In the genomic region with DNA sequence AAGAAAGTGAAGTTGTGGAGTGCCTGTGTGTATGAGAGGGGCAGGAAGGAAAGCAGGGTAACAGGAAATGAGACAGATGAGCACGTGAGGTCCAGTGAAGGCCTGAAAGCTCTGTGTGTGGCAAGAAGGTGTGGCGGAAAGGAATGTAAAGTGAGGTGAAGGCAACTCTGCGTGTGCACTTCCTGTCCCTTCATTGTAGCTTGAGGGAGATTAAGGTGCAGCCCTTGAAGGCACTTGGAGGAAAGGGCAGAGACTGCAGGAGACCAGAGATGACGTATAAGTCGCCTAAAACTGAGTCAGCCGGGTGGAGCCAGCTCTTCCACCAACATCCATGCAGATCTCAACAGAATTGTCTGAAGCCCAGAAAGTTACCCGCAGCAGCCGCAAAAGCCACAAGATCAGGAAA, we compare ENCODE assay signal across 15 cellular contexts. TPM values are rescaled to one million over a fixed set of nuclear protein-coding genes. Genes with fewer than 3 reads are reported as not detected.
DNase-seq lines count a peak whose midpoint lies in the region; ATAC-seq, FAIRE-seq and TF ChIP-seq lines count a peak whose summit lies in the region.
"Not testable (repeated sequence)": the region's sequence is repeated elsewhere in the genome, so short reads cannot be mapped to it uniquely, and the experiment has no call there.
"Had no signal": no experiment of that assay in that cellular context is flagged by ENCODE, and none has a peak within 500 bp of the region (broad histone marks: within the 10 kb centered on the region; RNA-seq: fewer than 3 reads in every experiment).

No MANE protein-coding gene starts in this region.

- dilution Hi-C loops in keratinocyte (cut with MboI; ENCODE audit: extremely low pct_ligation_motif_present, low sequenced_read_pairs): not testable (repeated sequence)

- FAIRE-seq in keratinocyte (lab: Jason Lieb, UNC): peak; percentile 100

- not testable (repeated sequence) for H3K4me1 ChIP-seq in RWPE2 (ENCODE audit: insufficient read depth, poor library complexity, severe bottlenecking)
- peaks cover 11% of the 10 kb centered on the region for H3K4me1 ChIP-seq in keratinocyte (ENCODE audit: control insufficient read depth, extremely low read depth, insufficient read depth, low read length)

- not testable (repeated sequence) for H3K36me3 Mint-ChIP-seq in activated CD4-positive, alpha-beta T cell treated with anti-CD3 and anti-CD28 coated beads, Interleukin-2, amount 10 ng/mL, durations not matched to agents 24 days and 14 days (ENCODE audit: low read depth); central memory CD8-positive, alpha-beta T cell (ENCODE audit: insufficient read depth); type B pancreatic cell

- H3K79me2 ChIP-seq in keratinocyte (ENCODE audit: control insufficient read depth, insufficient read depth, low read length): not testable (repeated sequence)

- not testable (repeated sequence) for H3K27ac Mint-ChIP-seq in activated CD4-positive, alpha-beta T cell treated with anti-CD3 and anti-CD28 coated beads, Interleukin-2, amount 10 ng/mL, durations not matched to agents 24 days and 14 days; central memory CD8-positive, alpha-beta T cell (ENCODE audit: low read depth)
- peak overlapping the region; percentile 94 for H3K27ac Mint-ChIP-seq in type B pancreatic cell

- H3K27me3 ChIP-seq in RWPE2 (ENCODE audit: insufficient read depth, poor library complexity, severe bottlenecking); keratinocyte (ENCODE audit: control insufficient read depth, extremely low read depth, insufficient read depth, low read length): not testable (repeated sequence)

- peak; percentile 49 for DNase-seq in A172 (ENCODE audit: low spot score)
- peak; percentile 64 for DNase-seq in ELR (ENCODE audit: low read depth)
- DNase-seq in LoVo (ENCODE audit: low spot score): peak; percentile 21
- not testable (repeated sequence) for DNase-seq in RWPE2 (ENCODE audit: low spot score); central memory CD8-positive, alpha-beta T cell (ENCODE audit: low spot score in 2 of 2); type B pancreatic cell (ENCODE audit: extremely low spot score, unreplicated experiment)
- peak; percentile 55 for DNase-seq in activated CD4-positive, alpha-beta T cell treated with anti-CD3 and anti-CD28 coated beads, Interleukin-2, amount 10 ng/mL, durations not matched to agents 24 days and 14 days
- DNase-seq in keratinocyte (ENCODE audit: low read depth, low spot score): peak; percentile 9

- not testable (repeated sequence) for H3K4me1 Mint-ChIP-seq in activated CD4-positive, alpha-beta T cell treated with anti-CD3 and anti-CD28 coated beads, Interleukin-2, amount 10 ng/mL, durations not matched to agents 24 days and 14 days; central memory CD8-positive, alpha-beta T cell; type B pancreatic cell (ENCODE audit: unreplicated experiment)

- H3K36me3 ChIP-seq in RWPE2 (ENCODE audit: low read depth); keratinocyte (ENCODE audit: control insufficient read depth in 2 of 2, extremely low read depth in 1 of 2, insufficient read depth in 2 of 2, low read length in 2 of 2): not testable (repeated sequence)

- H3K4me2 ChIP-seq in keratinocyte (ENCODE audit: control insufficient read depth, extremely low read depth, insufficient read depth, low read depth, low read length): peak overlapping the region; percentile 27

- peak overlapping the region; percentile 20 for H3K27ac ChIP-seq in RWPE2 (ENCODE audit: poor library complexity, severe bottlenecking)
- H3K27ac ChIP-seq in keratinocyte (ENCODE audit: control insufficient read depth, insufficient read depth, low read length): not testable (repeated sequence)

- H3K4me3 ChIP-seq in RWPE2 (ENCODE audit: severe bottlenecking); keratinocyte (ENCODE audit: control insufficient read depth in 2 of 3, extremely low read depth in 1 of 3, insufficient read depth in 2 of 3, low read depth in 1 of 3, low read length in 3 of 3): not testable (repeated sequence)

- H2AFZ ChIP-seq in keratinocyte (ENCODE audit: control insufficient read depth, low read length): peak overlapping the region; percentile 5

- H4K20me1 ChIP-seq in keratinocyte (ENCODE audit: control insufficient read depth, extremely low read depth, insufficient read depth, low read length): not testable (repeated sequence)

- H3K27me3 Mint-ChIP-seq in activated CD4-positive, alpha-beta T cell treated with anti-CD3 and anti-CD28 coated beads, Interleukin-2, amount 10 ng/mL, durations not matched to agents 24 days and 14 days: peaks cover 18% of the 10 kb centered on the region
- H3K27me3 Mint-ChIP-seq in central memory CD8-positive, alpha-beta T cell: peaks cover 64% of the 10 kb centered on the region
- H3K27me3 Mint-ChIP-seq in type B pancreatic cell: not testable (repeated sequence)

- not testable (repeated sequence) for TF ChIP-seq CTCF in RWPE2 (IDR thresholded peaks at IDR 0.05; ENCODE audit: poor library complexity, severe bottlenecking); keratinocyte (optimal IDR thresholded peaks at IDR 0.05 in 1 of 3, IDR thresholded peaks at IDR 0.05 in 1 of 3, conservative IDR thresholded peaks at IDR 0.05 in 1 of 3; ENCODE audit: extremely low read depth in 1 of 3, insufficient read depth in 2 of 3, low read length in 3 of 3); type B pancreatic cell (conservative IDR thresholded peaks at IDR 0.05)

- ATAC-seq in RWPE2 (ENCODE audit: low read depth): peak; percentile 90
- ATAC-seq in central memory CD8-positive, alpha-beta T cell (replicated peaks; ENCODE audit: extremely low read depth, poor library complexity, severe bottlenecking): peak; percentile 19

- H3K9me3 ChIP-seq in RWPE2 (ENCODE audit: severe bottlenecking); keratinocyte (ENCODE audit: control insufficient read depth, low read depth, low read length): not testable (repeated sequence)

- not testable (repeated sequence) for H3K9me3 Mint-ChIP-seq in activated CD4-positive, alpha-beta T cell treated with anti-CD3 and anti-CD28 coated beads, Interleukin-2, amount 10 ng/mL, durations not matched to agents 24 days and 14 days; central memory CD8-positive, alpha-beta T cell; type B pancreatic cell

- intact Hi-C loops in activated CD4-positive, alpha-beta T cell treated with anti-CD3 and anti-CD28 coated beads, Interleukin-2, amount 10 ng/mL, durations not matched to agents 24 days and 14 days (cut with micrococcal nuclease): not testable (repeated sequence)

- H3K9ac ChIP-seq in keratinocyte (ENCODE audit: control insufficient read depth, extremely low read depth, insufficient read depth, low read length): not testable (repeated sequence)

- H3K9me1 ChIP-seq in keratinocyte (ENCODE audit: control insufficient read depth, extremely low read depth, insufficient read depth, low read length): not testable (repeated sequence)

- H3K4me3 Mint-ChIP-seq in activated CD4-positive, alpha-beta T cell treated with anti-CD3 and anti-CD28 coated beads, Interleukin-2, amount 10 ng/mL, durations not matched to agents 24 days and 14 days; central memory CD8-positive, alpha-beta T cell: not testable (repeated sequence)
- peak overlapping the region; percentile 34 for H3K4me3 Mint-ChIP-seq in type B pancreatic cell

RNA-seq across cellular contexts. Expression of gene CYP4B1, which starts 58.8 kb away (rescaled TPM):
- not detected in 2 replicates for total RNA-seq in A172 (2014; rRNA removed; shearing (Covaris generic))
- total RNA-seq in activated CD4-positive, alpha-beta T cell treated with anti-CD3 and anti-CD28 coated beads, Interleukin-2, amount 10 ng/mL, durations not matched to agents 24 days and 14 days: not detected in 2 replicates
- polyA plus RNA-seq in keratinocyte: 0.49 to 3.9 TPM (median 2.1 TPM) in 3 replicates
- 30.5 TPM for polyA plus RNA-seq in keratinocyte (2011; ENCODE audit: low read depth)
- 2.1 and 2.2 TPM in 2 replicates for polyA plus RNA-seq in keratinocyte (2011; cell fraction: cytosol; rRNA removed)
- 13.7 and 15.7 TPM in 2 replicates for polyA plus RNA-seq in keratinocyte (2011; cell fraction: nucleus; rRNA removed)
- 0.56 and 35.4 TPM in 2 replicates for polyA plus RNA-seq in keratinocyte (2012; ENCODE audit: low replicate concordance)
- 1.2 to 3.9 TPM (median 1.4 TPM) in 3 replicates for polyA minus RNA-seq in keratinocyte
- 2.7 TPM for polyA minus RNA-seq in keratinocyte (2011; cell fraction: cytosol; rRNA and poly(A)+ RNA removed)
- 5.8 and 12.3 TPM in 2 replicates for polyA minus RNA-seq in keratinocyte (2011; cell fraction: nucleus; rRNA and poly(A)+ RNA removed)
- total RNA-seq in type B pancreatic cell (ENCODE audit: low replicate concordance): 25.7 and 28.9 TPM in 2 replicates
- total RNA-seq: activated CD4-positive, alpha-beta T cell treated with anti-CD3 and anti-CD28 coated beads, Interleukin-2, amount 10 ng/mL, durations not matched to agents 7 days and 5 days; astrocyte; cardiac septum; fibroblast of villous mesenchyme; natural killer cell treated with Interleukin-12 subunit alpha and Interleukin-12 subunit beta and Interleukin-15 and Interleukin-18, amount 100 ng/mL, for 72 hours; occipital lobe had no signal
- polyA plus RNA-seq: GM12878 had no signal

Comparison
In these comparisons a context has a peak if more than half of its experiments do, and no peak if none do; other contexts are left out.
1. RNA of gene CYP4B1, which starts 58.8 kb away (total RNA-seq): 25.7 to 28.9 TPM in type B pancreatic cell; not detected in A172 and not detected in activated CD4-positive, alpha-beta T cell treated with anti-CD3 and anti-CD28 coated beads, Interleukin-2, amount 10 ng/mL, durations not matched to agents 24 days and 14 days; every median in the first group is over 10 times any median in the second.